8 cellular contexts compared by ENCODE assay signal in genomic region chr7:36658603-36659516, GRCh38.
DNase-seq lines count a peak whose midpoint lies in the region; ATAC-seq, FAIRE-seq and TF ChIP-seq lines count a peak whose summit lies in the region.

No MANE protein-coding gene starts in this region.

- peaks cover 10% of the 10 kb centered on the region for H3K36me3 Mint-ChIP-seq in activated T-helper 1 cell treated with anti-CD3 and anti-CD28 coated beads, Interleukin-12 subunit alpha, Interleukin-12 subunit beta, Interleukin-2, Interleukin-4 antibody, amounts not matched to agents 30 ng/mL and 10 ng/mL and 1 ng/mL, durations not matched to agents 14 hours and 24 hours and 36 hours (ENCODE audit: low read depth)

- no peak for TF ChIP-seq POLR2A in uterus (IDR thresholded peaks at IDR 0.05)

- H3K4me3 Mint-ChIP-seq in activated T-helper 1 cell treated with anti-CD3 and anti-CD28 coated beads, Interleukin-12 subunit alpha, Interleukin-12 subunit beta, Interleukin-2, Interleukin-4 antibody, amounts not matched to agents 30 ng/mL and 10 ng/mL and 1 ng/mL, durations not matched to agents 14 hours and 24 hours and 36 hours = no peak overlapping the region

- peaks cover 2% of the 10 kb centered on the region for H3K27me3 Mint-ChIP-seq in activated T-helper 1 cell treated with anti-CD3 and anti-CD28 coated beads, Interleukin-12 subunit alpha, Interleukin-12 subunit beta, Interleukin-2, Interleukin-4 antibody, amounts not matched to agents 30 ng/mL and 10 ng/mL and 1 ng/mL, durations not matched to agents 14 hours and 24 hours and 36 hours (ENCODE audit: insufficient read depth)

- no peak overlapping the region for H3K27ac ChIP-seq in uterus

- intact Hi-C loops in activated T-helper 1 cell treated with anti-CD3 and anti-CD28 coated beads, Interleukin-12 subunit alpha, Interleukin-12 subunit beta, Interleukin-2, Interleukin-4 antibody, amounts not matched to agents 30 ng/mL and 10 ng/mL and 1 ng/mL, durations not matched to agents 14 hours and 24 hours and 36 hours (cut with micrococcal nuclease) = no loop called here
- intact Hi-C loops in uterus (cut with DNase I; ENCODE audit: low total_unique reads) = no loop called here

- TF ChIP-seq CTCF in astrocyte of the cerebellum (IDR thresholded peaks at IDR 0.05; ENCODE audit: low read depth, low read length, missing control alignments) (no peak), uterus (IDR thresholded peaks at IDR 0.05) (no peak)

- no peaks in the 10 kb centered on the region for H3K9me3 Mint-ChIP-seq in activated T-helper 1 cell treated with anti-CD3 and anti-CD28 coated beads, Interleukin-12 subunit alpha, Interleukin-12 subunit beta, Interleukin-2, Interleukin-4 antibody, amounts not matched to agents 30 ng/mL and 10 ng/mL and 1 ng/mL, durations not matched to agents 14 hours and 24 hours and 36 hours

- H3K4me3 ChIP-seq in astrocyte of the cerebellum (ENCODE audit: low read depth, low read length) (no peak overlapping the region), uterus (no peak overlapping the region)

- in situ Hi-C loops in ACHN (cut with HindIII; ENCODE audit: low pct_ligation_motif_present, low pct_unique_long_range_greater_than_20kb, low sequenced_read_pairs) = no loop called here
- in situ Hi-C loops in astrocyte of the cerebellum (cut with HindIII; ENCODE audit: low sequenced_read_pairs) = no loop called here

- H3K9me3 ChIP-seq in uterus = no peaks in the 10 kb centered on the region

- FAIRE-seq in GM19239 (lab: Jason Lieb, UNC) = no peak

- H3K36me3 ChIP-seq in uterus = no peaks in the 10 kb centered on the region

- peak; percentile 99 for DNase-seq in ACHN
- peak; percentile 95 for DNase-seq in HS-5 (ENCODE audit: low read depth)
- peak; percentile 75 for DNase-seq in astrocyte of the cerebellum (ENCODE audit: low read depth)
- no peak for DNase-seq in left lobe of liver (ENCODE audit: low spot score)
- no peak for DNase-seq in activated T-helper 1 cell treated with anti-CD3 and anti-CD28 coated beads, Interleukin-12 subunit alpha, Interleukin-12 subunit beta, Interleukin-2, Interleukin-4 antibody, amounts not matched to agents 30 ng/mL and 10 ng/mL and 1 ng/mL, durations not matched to agents 14 hours and 24 hours and 36 hours (ENCODE audit: low spot score)
- no peak for DNase-seq in uterus
- no peak for DNase-seq in GM19239 (ENCODE audit: insufficient read length, low spot score)

- H3K4me1 ChIP-seq in uterus = no peaks in the 10 kb centered on the region

- peaks cover 15% of the 10 kb centered on the region for H3K4me1 Mint-ChIP-seq in activated T-helper 1 cell treated with anti-CD3 and anti-CD28 coated beads, Interleukin-12 subunit alpha, Interleukin-12 subunit beta, Interleukin-2, Interleukin-4 antibody, amounts not matched to agents 30 ng/mL and 10 ng/mL and 1 ng/mL, durations not matched to agents 14 hours and 24 hours and 36 hours (ENCODE audit: low read depth)

- no peak overlapping the region for H3K27ac Mint-ChIP-seq in activated T-helper 1 cell treated with anti-CD3 and anti-CD28 coated beads, Interleukin-12 subunit alpha, Interleukin-12 subunit beta, Interleukin-2, Interleukin-4 antibody, amounts not matched to agents 30 ng/mL and 10 ng/mL and 1 ng/mL, durations not matched to agents 14 hours and 24 hours and 36 hours

- ATAC-seq in left lobe of liver (peak; percentile 80), GM21390 (IDR thresholded peaks at IDR 0.05; ENCODE audit: unreplicated experiment) (no peak)

- H3K27me3 ChIP-seq in uterus = no peaks in the 10 kb centered on the region

Comparison
In these comparisons a context has a peak if more than half of its experiments do, and no peak if none do; other contexts are left out.
1. DNase-seq: peak in ACHN (single experiment), HS-5 (single experiment) and astrocyte of the cerebellum (single experiment); none in left lobe of liver (single experiment), activated T-helper 1 cell treated with anti-CD3 and anti-CD28 coated beads, Interleukin-12 subunit alpha, Interleukin-12 subunit beta, Interleukin-2, Interleukin-4 antibody, amounts not matched to agents 30 ng/mL and 10 ng/mL and 1 ng/mL, durations not matched to agents 14 hours and 24 hours and 36 hours (single experiment), uterus (0 of 2) and GM19239 (single experiment).